ENCODE assay signal across 24 cellular contexts in genomic region chr6:3663811-3664210, GRCh38.
DNase-seq lines count a peak whose midpoint lies in the region; ATAC-seq and TF ChIP-seq lines count a peak whose summit lies in the region.
"Had no signal": no experiment of that assay in that cellular context is flagged by ENCODE, and none has a peak within 500 bp of the region (broad histone marks: within the 10 kb centered on the region; RNA-seq: fewer than 3 reads in every experiment).

No MANE protein-coding gene starts in this region.

- H3K36me3 ChIP-seq in mesenchymal stem cell (ENCODE audit: control insufficient read depth in 1 of 2, insufficient read depth in 2 of 2, low read depth in 1 of 2, low read length in 2 of 2) (no peaks in the 10 kb centered on the region), trophoblast cell (ENCODE audit: control insufficient read depth in 1 of 2, insufficient read depth in 2 of 2, low read length in 2 of 2) (no peaks in the 10 kb centered on the region), testis (ENCODE audit: low read depth, missing control alignments) (no peaks in the 10 kb centered on the region)
- H3K36me3 ChIP-seq: BLaER1 had no signal

- H3K79me1 ChIP-seq in mesenchymal stem cell (replicated peaks; ENCODE audit: low read length, poor library complexity, severe bottlenecking) (no peaks in the 10 kb centered on the region), trophoblast cell (ENCODE audit: low read length) (peaks cover 27% of the 10 kb centered on the region)

- H2AK5ac ChIP-seq in mesenchymal stem cell (ENCODE audit: low read length, severe bottlenecking) (no peak overlapping the region), trophoblast cell (ENCODE audit: low read length) (peak overlapping the region; percentile 84)

- no peak overlapping the region for H3K9ac ChIP-seq in mesenchymal stem cell (ENCODE audit: low read length)
- H3K9ac ChIP-seq in trophoblast cell (ENCODE audit: low read length), result no peak overlapping the region
- H3K9ac ChIP-seq: BLaER1 had no signal

- peak overlapping the region; percentile 65 for H4K91ac ChIP-seq in mesenchymal stem cell (ENCODE audit: low read length)
- H4K91ac ChIP-seq in trophoblast cell (ENCODE audit: low read depth, low read length), result peak overlapping the region; percentile 82

- peaks cover 0 to 4% of the 10 kb centered on the region in 2 experiments for H3K27me3 ChIP-seq in mesenchymal stem cell (ENCODE audit: control insufficient read depth in 1 of 2, insufficient read depth in 1 of 2, low read length in 2 of 2)
- no peaks in the 10 kb centered on the region for H3K27me3 ChIP-seq in trophoblast cell (ENCODE audit: insufficient read depth, low read length)
- H3K27me3 ChIP-seq in testis, result no peaks in the 10 kb centered on the region
- H3K27me3 ChIP-seq: BLaER1 had no signal

- peaks cover 1% of the 10 kb centered on the region for H3K79me2 ChIP-seq in trophoblast cell (ENCODE audit: control insufficient read depth, insufficient read depth, low read length, poor library complexity)

- H2BK120ac ChIP-seq in mesenchymal stem cell (ENCODE audit: low read depth, low read length) (no peak overlapping the region), trophoblast cell (ENCODE audit: insufficient read depth, low read length, poor library complexity) (peak overlapping the region; percentile 50)

- no peak overlapping the region for H3K4me3 ChIP-seq in mesenchymal stem cell (ENCODE audit: insufficient read depth in 1 of 2, low read depth in 1 of 2, low read length in 2 of 2)
- no peak overlapping the region for H3K4me3 ChIP-seq in trophoblast cell (ENCODE audit: low read depth, low read length)
- no peak overlapping the region for H3K4me3 ChIP-seq in testis
- H3K4me3 ChIP-seq: BLaER1, K562 had no signal

- ATAC-seq in HG03280 (IDR thresholded peaks at IDR 0.05; ENCODE audit: unreplicated experiment) (no peak), HG03135 (IDR thresholded peaks at IDR 0.05; ENCODE audit: unreplicated experiment) (no peak)
- ATAC-seq: HCT116, K562 had no signal

- H3K4ac ChIP-seq in mesenchymal stem cell (ENCODE audit: low read depth in 1 of 2, low read length in 2 of 2) (peak overlapping the region in 1 of 2 experiments; percentile 71), trophoblast cell (ENCODE audit: low read depth, low read length) (peak overlapping the region; percentile 35)

- H2BK5ac ChIP-seq in mesenchymal stem cell (ENCODE audit: low read depth, low read length, poor library complexity, severe bottlenecking) (no peak overlapping the region), trophoblast cell (ENCODE audit: low read depth, low read length, poor library complexity) (peak overlapping the region; percentile 86)

- H3K23ac ChIP-seq in mesenchymal stem cell (ENCODE audit: low read length in 2 of 2), result no peak overlapping the region
- no peak overlapping the region for H3K23ac ChIP-seq in trophoblast cell (ENCODE audit: low read length)

- H3K4me2 ChIP-seq in mesenchymal stem cell (ENCODE audit: low read length, poor library complexity, severe bottlenecking) (no peak overlapping the region), trophoblast cell (ENCODE audit: low read length) (no peak overlapping the region)
- H3K4me2 ChIP-seq: BLaER1 had no signal

- H3K27ac ChIP-seq in C4-2B, result peak overlapping the region; percentile 1; the same call in 1 of the 2 replicates
- peak overlapping the region; percentile 82 for H3K27ac ChIP-seq in VCaP
- H3K27ac ChIP-seq in mesenchymal stem cell (ENCODE audit: low read length, poor library complexity, severe bottlenecking), result no peak overlapping the region
- H3K27ac ChIP-seq in trophoblast cell (ENCODE audit: low read depth, low read length), result peak overlapping the region; percentile 83
- no peak overlapping the region for H3K27ac ChIP-seq in testis
- H3K27ac ChIP-seq: BLaER1 had no signal

- WGBS in mesenchymal stem cell, result 88% methylated on average over 6 of the region's 6 CpGs
- no CpG with 5 or more reads among the region's 6 CpGs for WGBS in trophoblast cell (ENCODE audit: extremely low coverage, insufficient coverage, insufficient read length)
- WGBS in testis, 2 donors, result 89 to 91% methylated on average over 6 of the region's 6 CpGs

- TF ChIP-seq CTCF in C4-2B (conservative IDR thresholded peaks at IDR 0.05), result no peak
- TF ChIP-seq CTCF in VCaP (conservative IDR thresholded peaks at IDR 0.05), result no peak
- no peak for TF ChIP-seq CTCF in testis (IDR thresholded peaks at IDR 0.05)

- H2BK12ac ChIP-seq in mesenchymal stem cell (ENCODE audit: low read length in 2 of 2), result peak overlapping the region; percentile 82 to 85
- peak overlapping the region; percentile 98 for H2BK12ac ChIP-seq in trophoblast cell (ENCODE audit: low read length)

- H3K14ac ChIP-seq in mesenchymal stem cell (ENCODE audit: low read length in 2 of 2) (peak overlapping the region in 1 of 2 experiments; percentile 31), trophoblast cell (ENCODE audit: low read length) (peak overlapping the region; percentile 54)

- H3K9me3 ChIP-seq in mesenchymal stem cell (ENCODE audit: control insufficient read depth, low read length) (peaks cover 22% of the 10 kb centered on the region), trophoblast cell (ENCODE audit: insufficient read depth, low read depth, low read length) (no peaks in the 10 kb centered on the region), testis (no peaks in the 10 kb centered on the region)

- H3K18ac ChIP-seq in mesenchymal stem cell (ENCODE audit: low read depth in 1 of 2, low read length in 2 of 2) (peak overlapping the region; percentile 37 to 40), trophoblast cell (ENCODE audit: low read length) (peak overlapping the region; percentile 76)

- no peak for TF ChIP-seq POLR2A in testis (IDR thresholded peaks at IDR 0.05)

- intact Hi-C loops in testis (cut with DNase I; ENCODE audit: low total_unique reads), result no loop called here

- H3K4me1 ChIP-seq in mesenchymal stem cell (ENCODE audit: control insufficient read depth, insufficient read depth, low read depth, low read length) (peaks cover 5% of the 10 kb centered on the region), trophoblast cell (ENCODE audit: control insufficient read depth in 1 of 2, insufficient read depth in 2 of 2, low read length in 2 of 2) (peaks cover 24 to 35% of the 10 kb centered on the region in 2 experiments), testis (no peaks in the 10 kb centered on the region)
- H3K4me1 ChIP-seq: BLaER1 had no signal

- no peak overlapping the region for H4K8ac ChIP-seq in mesenchymal stem cell (ENCODE audit: low read length)
- peak overlapping the region; percentile 33 for H4K8ac ChIP-seq in trophoblast cell (ENCODE audit: low read depth, low read length)

- peak overlapping the region; percentile 45 for H2BK15ac ChIP-seq in mesenchymal stem cell (ENCODE audit: low read depth, poor library complexity, severe bottlenecking)

- H4K12ac ChIP-seq in trophoblast cell (ENCODE audit: low read depth, low read length), result no peak overlapping the region

- no peak overlapping the region for H2AFZ ChIP-seq in mesenchymal stem cell (ENCODE audit: low read depth, low read length)
- H2AFZ ChIP-seq in trophoblast cell (ENCODE audit: insufficient read depth, low read length, poor library complexity), result no peak overlapping the region

- no peak for DNase-seq in mesenchymal stem cell
- no peak for DNase-seq in trophoblast cell
- DNase-seq in testis, result no peak
- no peak for DNase-seq in HUDEP-2 (lab: John Stamatoyannopoulos, UW; ENCODE audit: unreplicated experiment in 76 of 76)
- DNase-seq: 8988T; CD4-positive, alpha-beta T cell; DMS 273 treated with DMSO at 0.1 percent for 48 hours; DMS79 treated with DMSO at 0.1 percent for 48 hours; GF-D8; Kasumi-1; MV-4-11; NCI-H1105; NCI-H1436 treated with DMSO at 0.1 percent for 48 hours; NCI-H1930; NCI-H2107; NCI-H524 treated with DMSO at 0.1 percent for 48 hours; NCI-H774 had no signal

Comparison
In these comparisons a context has a peak if more than half of its experiments do, and no peak if none do; other contexts are left out.
1. H3K27ac ChIP-seq: peak in C4-2B (single experiment), VCaP (single experiment) and trophoblast cell (single experiment); none in mesenchymal stem cell (single experiment) and testis (0 of 2).